18 cellular contexts compared by ENCODE assay signal in genomic region chr6:37288247-37288646, GRCh38. TPM values are rescaled to one million over a fixed set of nuclear protein-coding genes. Genes with fewer than 3 reads are reported as not detected.
A peak's percentile ranks its signal among the peaks of the same experiment; 100 is the strongest.
DNase-seq lines count a peak whose midpoint lies in the region; ATAC-seq, FAIRE-seq and TF ChIP-seq lines count a peak whose summit lies in the region.
"Had no signal": no experiment of that assay in that cellular context is flagged by ENCODE, and none has a peak within 500 bp of the region (broad histone marks: within the 10 kb centered on the region; RNA-seq: fewer than 3 reads in every experiment).

No MANE protein-coding gene starts in this region.

- in situ Hi-C loops in HepG2 (cut with HindIII; ENCODE audit: extremely low pct_ligation_motif_present, low pct_unique_long_range_greater_than_20kb): no loop called here

- no peak overlapping the region for H3K9ac ChIP-seq in HepG2 (ENCODE audit: insufficient read depth, low read depth, low read length)

- no peaks in the 10 kb centered on the region for H3K79me2 ChIP-seq in HepG2 (ENCODE audit: insufficient read depth, low read length)

- 100% methylated on average over 2 of the region's 2 CpGs for WGBS in HepG2 (ENCODE audit: low lambda C conversion rate)
- WGBS in right lobe of liver (ENCODE audit: insufficient coverage, low coverage, low lambda C conversion rate, missing lambda C conversion rate): 80% methylated on average over 1 of the region's 2 CpGs
- WGBS in small intestine, 3 donors: 72 to 83% (median 78%) methylated on average over 2 of the region's 2 CpGs

- H3K4me3 ChIP-seq in HepG2 (replicated peaks in 1 of 3; ENCODE audit: insufficient read depth in 1 of 3, low read depth in 2 of 3, low read length in 3 of 3) (no peak overlapping the region), right lobe of liver (no peak overlapping the region), small intestine (ENCODE audit: low read depth in 1 of 2, low read length in 2 of 2) (no peak overlapping the region)

- TF ChIP-seq EP300 in HepG2 (IDR thresholded peaks at IDR 0.05; ENCODE audit: low read depth in 2 of 2, low read length in 2 of 2) (no peak), HepG2 (CRISPR knock-in tag; IDR thresholded peaks at IDR 0.05; ENCODE audit: borderline replicate concordance) (no peak)

- peaks cover 48% of the 10 kb centered on the region for H3K36me3 Mint-ChIP-seq in activated naive CD8-positive, alpha-beta T cell treated with anti-CD3 and anti-CD28 coated beads, Interleukin-2, amount 50 U/mL, for 24 hours (ENCODE audit: low read depth)

- H3K4me2 ChIP-seq in HepG2 (ENCODE audit: low read depth, low read length): no peak overlapping the region

- no peak overlapping the region for H3K4me3 Mint-ChIP-seq in activated naive CD8-positive, alpha-beta T cell treated with anti-CD3 and anti-CD28 coated beads, Interleukin-2, amount 50 U/mL, for 24 hours

- H3K27ac Mint-ChIP-seq in activated naive CD8-positive, alpha-beta T cell treated with anti-CD3 and anti-CD28 coated beads, Interleukin-2, amount 50 U/mL, for 24 hours: no peak overlapping the region

- H3K27ac ChIP-seq in HepG2 (ENCODE audit: extremely low read length, insufficient read depth, low read length): no peak overlapping the region
- H3K27ac ChIP-seq in right lobe of liver: no peak overlapping the region
- peak overlapping the region; percentile 95 for H3K27ac ChIP-seq in KOPT-K1 (ENCODE audit: low read depth, low read length, poor library complexity, severe bottlenecking)
- H3K27ac ChIP-seq in small intestine (ENCODE audit: low read depth in 1 of 2, low read length in 1 of 2): no peak overlapping the region
- H3K27ac ChIP-seq: C4-2B, HL-60 had no signal

- no peak overlapping the region for H2AFZ ChIP-seq in HepG2 (ENCODE audit: low read length)

- no TSS peak for BruUV-seq in HepG2 (replicated peaks; lab: Mats Ljungman, UMichigan)

- intact Hi-C loops in HepG2 (cut with micrococcal nuclease; ENCODE audit: unreplicated experiment) (no loop called here), right lobe of liver (cut with DNase I) (no loop called here)

- no peaks in the 10 kb centered on the region for H3K9me3 Mint-ChIP-seq in activated naive CD8-positive, alpha-beta T cell treated with anti-CD3 and anti-CD28 coated beads, Interleukin-2, amount 50 U/mL, for 24 hours

- FAIRE-seq in HepG2 (lab: Jason Lieb, UNC) (no peak), small intestine (lab: Jason Lieb, UNC) (no peak)

- TF ChIP-seq CTCF in HepG2 (CRISPR knock-in tag; IDR thresholded peaks at IDR 0.05): no peak
- TF ChIP-seq CTCF in right lobe of liver (IDR thresholded peaks at IDR 0.05): no peak

- peaks cover 36% of the 10 kb centered on the region for H3K4me1 Mint-ChIP-seq in activated naive CD8-positive, alpha-beta T cell treated with anti-CD3 and anti-CD28 coated beads, Interleukin-2, amount 50 U/mL, for 24 hours

- TF ChIP-seq RAD21 in HepG2 (CRISPR knock-in tag; IDR thresholded peaks at IDR 0.05): no peak

- no peaks in the 10 kb centered on the region for H3K27me3 ChIP-seq in HepG2 (ENCODE audit: control insufficient read depth in 1 of 2, insufficient read depth in 2 of 2, low read length in 2 of 2)
- no peaks in the 10 kb centered on the region for H3K27me3 ChIP-seq in right lobe of liver
- no peaks in the 10 kb centered on the region for H3K27me3 ChIP-seq in small intestine (ENCODE audit: control insufficient read depth in 2 of 2, insufficient read depth in 2 of 2, low read length in 2 of 2)

- no peak for DNase-seq in HepG2 (ENCODE audit: low spot score)
- DNase-seq in right lobe of liver: no peak
- DNase-seq in amniotic epithelial cell (ENCODE audit: low read depth): peak; percentile 33
- DNase-seq in NCI-H146 (lab: John Stamatoyannopoulos, UW): no peak
- DNase-seq in activated naive CD8-positive, alpha-beta T cell treated with anti-CD3 and anti-CD28 coated beads, Interleukin-2, amount 50 U/mL, for 24 hours: no peak
- DNase-seq in small intestine: no peak
- DNase-seq: DMS 273 treated with DMSO at 0.1 percent for 48 hours, KG1, NCI-H1105 treated with DMSO at 0.1 percent for 48 hours, NCI-H187 treated with DMSO at 0.1 percent for 48 hours, NCI-H345, NCI-H526 treated with DMSO at 0.1 percent for 48 hours, SHP77 had no signal

- H3K27me3 Mint-ChIP-seq in activated naive CD8-positive, alpha-beta T cell treated with anti-CD3 and anti-CD28 coated beads, Interleukin-2, amount 50 U/mL, for 24 hours: no peaks in the 10 kb centered on the region

- ATAC-seq in HepG2 (no peak), right lobe of liver (no peak)
- ATAC-seq in activated naive CD8-positive, alpha-beta T cell treated with anti-CD3 and anti-CD28 coated beads, Interleukin-2, amount 50 U/mL, for 24 hours: no peak
- ATAC-seq: HCT116, SK-N-SH treated with all-trans-retinoic acid at 6 μM for 48 hours had no signal

- H3K4me1 ChIP-seq in HepG2 (ENCODE audit: insufficient read depth, low read length) (no peaks in the 10 kb centered on the region), right lobe of liver (peaks cover 0 to 15% (median 8%) of the 10 kb centered on the region in 4 donors), small intestine (ENCODE audit: control insufficient read depth in 2 of 2, insufficient read depth in 1 of 2, low read depth in 1 of 2, low read length in 1 of 2) (no peaks in the 10 kb centered on the region)

- H3K36me3 ChIP-seq in HepG2 (replicated peaks in 1 of 2; ENCODE audit: control insufficient read depth in 1 of 2, insufficient read depth in 2 of 2, low read length in 2 of 2) (peaks cover 38 to 67% of the 10 kb centered on the region in 2 experiments), right lobe of liver (peaks cover 0 to 34% (median 9%) of the 10 kb centered on the region in 4 donors), KOPT-K1 (ENCODE audit: insufficient read depth, low read length) (peaks cover 64% of the 10 kb centered on the region), small intestine (ENCODE audit: control insufficient read depth in 2 of 2, insufficient read depth in 2 of 2, low read length in 2 of 2) (peaks cover 13 to 21% of the 10 kb centered on the region in 2 donors)

- no peaks in the 10 kb centered on the region for H3K9me3 ChIP-seq in HepG2 (ENCODE audit: low read length)
- no peaks in the 10 kb centered on the region for H3K9me3 ChIP-seq in right lobe of liver
- H3K9me3 ChIP-seq in KOPT-K1 (ENCODE audit: insufficient read depth, low read length, poor library complexity, severe bottlenecking): no peaks in the 10 kb centered on the region
- no peaks in the 10 kb centered on the region for H3K9me3 ChIP-seq in small intestine (ENCODE audit: control insufficient read depth, low read depth)

- POLR2A ChIA-PET in HepG2 (lab: Yijun Ruan, JAX): no interaction called here

- TF ChIP-seq POLR2A in HepG2 (IDR thresholded peaks at IDR 0.05; ENCODE audit: insufficient read depth in 1 of 2, low read depth in 2 of 2, low read length in 2 of 2) (no peak), right lobe of liver (IDR thresholded peaks at IDR 0.05) (no peak)

- no peaks in the 10 kb centered on the region for H4K20me1 ChIP-seq in HepG2 (ENCODE audit: insufficient read depth, low read length)

- CTCF ChIA-PET in HepG2 (lab: Yijun Ruan, JAX; ENCODE audit: low intra/inter-chr PET ratio, low total read pairs): no interaction called here

RNA-seq across cellular contexts. Expression of gene TMEM217, which starts 30.3 kb away (rescaled TPM):
- total RNA-seq in HepG2 (2016; rRNA removed; fragmentation: Illumina TruSeq; extraction: Trizol): 1.6 and 3.4 TPM in 2 replicates
- total RNA-seq in HepG2 (2016; cell fraction: cytosol; rRNA removed; fragmentation: Illumina TruSeq; extraction: Trizol; ENCODE audit: low read depth): 1.1 and 2.0 TPM in 2 replicates
- total RNA-seq in HepG2 (2016; cell fraction: insoluble cytoplasmic fraction; rRNA removed; fragmentation: Illumina TruSeq; extraction: Trizol): 1.9 and 2.0 TPM in 2 replicates
- 1.5 and 2.6 TPM in 2 replicates for total RNA-seq in HepG2 (2016; cell fraction: membrane; rRNA removed; fragmentation: Illumina TruSeq; extraction: Trizol)
- total RNA-seq in HepG2 (2016; cell fraction: nucleus; rRNA removed; fragmentation: Illumina TruSeq; extraction: Trizol): 3.4 and 4.3 TPM in 2 replicates
- 1.8 and 2.3 TPM in 2 replicates for polyA plus RNA-seq in HepG2 (2011; rRNA removed)
- polyA plus RNA-seq in HepG2 (2011; cell fraction: cytosol; rRNA removed): 1.2 and 1.8 TPM in 2 replicates
- 0.56 and 0.92 TPM in 2 replicates for polyA plus RNA-seq in HepG2 (2011; cell fraction: nucleus; rRNA removed)
- 1.3 and 1.5 TPM in 2 replicates for polyA plus RNA-seq in HepG2 (2012)
- 0.25 and 0.40 TPM in 2 replicates for polyA plus RNA-seq in HepG2 (2016; cell fraction: cytosol; fragmentation: Illumina TruSeq; extraction: Trizol; ENCODE audit: low read depth)
- 2.7 and 3.0 TPM in 2 replicates for polyA plus RNA-seq in HepG2 (2016; cell fraction: insoluble cytoplasmic fraction; fragmentation: Illumina TruSeq; extraction: Trizol; ENCODE audit: low read depth)
- polyA plus RNA-seq in HepG2 (2016; cell fraction: membrane; fragmentation: Illumina TruSeq; extraction: Trizol; ENCODE audit: low read depth): 0.95 and 1.4 TPM in 2 replicates
- 2.9 and 4.5 TPM in 2 replicates for polyA plus RNA-seq in HepG2 (2016; cell fraction: nucleus; fragmentation: Illumina TruSeq; extraction: Trizol; ENCODE audit: insufficient read depth, low read depth)
- polyA minus RNA-seq in HepG2 (2011; rRNA and poly(A)+ RNA removed; ENCODE audit: low replicate concordance): 1.7 and 2.2 TPM in 2 replicates
- 0.97 and 2.3 TPM in 2 replicates for polyA minus RNA-seq in HepG2 (2011; cell fraction: cytosol; rRNA and poly(A)+ RNA removed)
- polyA minus RNA-seq in HepG2 (2011; cell fraction: nucleus; rRNA and poly(A)+ RNA removed): 2.1 and 2.7 TPM in 2 replicates
- 1 to 10 TPM in 2 of 6 experiments, under 1 TPM in 3, not detected in 1; 0.15 to 5.2 (median 0.92) TPM for total RNA-seq in right lobe of liver
- polyA plus RNA-seq in small intestine: 1 to 10 TPM in 1 of 3 donors, under 1 TPM in 2; 0.78 to 1.6 (median 0.89) TPM

RNA-seq across cellular contexts. Expression of gene TBC1D22B, which starts 30.7 kb away (rescaled TPM):
- total RNA-seq in HepG2 (2016; rRNA removed; fragmentation: Illumina TruSeq; extraction: Trizol): 12.9 and 15.5 TPM in 2 replicates
- 5.1 and 5.5 TPM in 2 replicates for total RNA-seq in HepG2 (2016; cell fraction: cytosol; rRNA removed; fragmentation: Illumina TruSeq; extraction: Trizol; ENCODE audit: low read depth)
- 12.5 and 13.1 TPM in 2 replicates for total RNA-seq in HepG2 (2016; cell fraction: insoluble cytoplasmic fraction; rRNA removed; fragmentation: Illumina TruSeq; extraction: Trizol)
- total RNA-seq in HepG2 (2016; cell fraction: membrane; rRNA removed; fragmentation: Illumina TruSeq; extraction: Trizol): 18.5 and 19.2 TPM in 2 replicates
- total RNA-seq in HepG2 (2016; cell fraction: nucleus; rRNA removed; fragmentation: Illumina TruSeq; extraction: Trizol): 11.0 and 12.8 TPM in 2 replicates
- polyA plus RNA-seq in HepG2 (2011; rRNA removed): 8.4 and 9.7 TPM in 2 replicates
- 9.7 and 10.3 TPM in 2 replicates for polyA plus RNA-seq in HepG2 (2011; cell fraction: cytosol; rRNA removed)
- 10.9 and 11.1 TPM in 2 replicates for polyA plus RNA-seq in HepG2 (2011; cell fraction: nucleus; rRNA removed)
- polyA plus RNA-seq in HepG2 (2012): 10.9 and 11.4 TPM in 2 replicates
- 4.7 and 5.3 TPM in 2 replicates for polyA plus RNA-seq in HepG2 (2016; cell fraction: cytosol; fragmentation: Illumina TruSeq; extraction: Trizol; ENCODE audit: low read depth)
- polyA plus RNA-seq in HepG2 (2016; cell fraction: insoluble cytoplasmic fraction; fragmentation: Illumina TruSeq; extraction: Trizol; ENCODE audit: low read depth): 17.4 and 20.4 TPM in 2 replicates
- 15.4 and 16.5 TPM in 2 replicates for polyA plus RNA-seq in HepG2 (2016; cell fraction: membrane; fragmentation: Illumina TruSeq; extraction: Trizol; ENCODE audit: low read depth)
- polyA plus RNA-seq in HepG2 (2016; cell fraction: nucleus; fragmentation: Illumina TruSeq; extraction: Trizol; ENCODE audit: insufficient read depth, low read depth): 20.1 and 21.3 TPM in 2 replicates
- polyA minus RNA-seq in HepG2 (2011; rRNA and poly(A)+ RNA removed; ENCODE audit: low replicate concordance): 5.2 and 8.5 TPM in 2 replicates
- 4.5 and 5.4 TPM in 2 replicates for polyA minus RNA-seq in HepG2 (2011; cell fraction: cytosol; rRNA and poly(A)+ RNA removed)
- 10.0 and 11.3 TPM in 2 replicates for polyA minus RNA-seq in HepG2 (2011; cell fraction: nucleus; rRNA and poly(A)+ RNA removed)
- 1 to 10 TPM; 1.3 to 4.0 (median 2.8) TPM for total RNA-seq in right lobe of liver
- polyA plus RNA-seq in small intestine: 10 to 100 TPM in 2 of 3 donors, 1 to 10 TPM in 1; 6.9 to 11.2 (median 10.3) TPM
